1 cellular context compared by ENCODE assay signal in the genomic region with DNA sequence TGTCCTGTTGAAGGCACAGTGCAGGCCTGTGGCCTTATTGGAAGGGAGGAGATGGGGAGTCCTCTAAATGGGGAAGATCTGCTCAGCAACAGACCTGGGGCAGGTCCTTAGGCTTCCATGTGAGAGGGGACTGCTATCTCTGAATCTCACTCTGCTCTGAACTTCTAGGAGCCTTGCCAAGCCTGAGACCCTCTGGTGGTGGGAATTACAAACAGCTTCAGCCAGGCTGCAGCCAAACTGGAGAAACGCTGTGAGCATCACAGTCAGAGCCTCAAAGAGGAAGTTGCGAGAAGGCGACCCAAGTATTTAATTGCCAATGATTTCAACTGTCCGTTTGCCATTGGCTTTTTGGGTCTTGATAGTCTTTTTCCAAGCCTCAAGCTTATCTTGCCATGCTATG.
TF ChIP-seq lines count a peak whose summit lies in the region.

No MANE protein-coding gene starts in this region.

TF ChIP-seq in H1, 55 proteins besides CTCF, POLR2A, EP300 and RAD21:
- TF ChIP-seq TEAD4 (IDR thresholded peaks at IDR 0.05; ENCODE audit: low read depth, low read length) (peak; percentile 80), SP4 (IDR thresholded peaks at IDR 0.05; ENCODE audit: low read length) (no peak)
